In genomic region chr5:8253376-8253775, GRCh38 we compare ENCODE assay signal across 31 cellular contexts.
"Had no signal": no experiment of that assay in that cellular context is flagged by ENCODE, and none has a peak within 500 bp of the region (broad histone marks: within the 10 kb centered on the region; RNA-seq: fewer than 3 reads in every experiment).

No MANE protein-coding gene starts in this region.

- DNase-seq: activated effector memory CD4-positive, alpha-beta T cell treated with anti-CD3 and anti-CD28 coated beads, Interleukin-2, amount 50 U/mL, for 16 hours; activated effector memory CD4-positive, alpha-beta T cell treated with Interleukin-2 at 50 U/mL for 16 hours; activated gamma-delta T cell; activated gamma-delta T cell treated with Interleukin-2 at 50 U/mL for 16 hours; activated naive CD4-positive, alpha-beta T cell; activated naive CD4-positive, alpha-beta T cell treated with anti-CD3 and anti-CD28 coated beads for 36 hours; activated naive CD4-positive, alpha-beta T cell treated with anti-CD3 and anti-CD28 coated beads, Interleukin-2, amount 10 ng/mL, durations not matched to agents 7 days and 5 days; activated naive CD4-positive, alpha-beta T cell treated with anti-CD3 and anti-CD28 coated beads, Interleukin-2, amount 50 U/mL, for 16 hours; activated naive CD4-positive, alpha-beta T cell treated with Interleukin-2 at 50 U/mL for 16 hours; activated naive CD8-positive, alpha-beta T cell treated with anti-CD3 and anti-CD28 coated beads for 36 hours; activated naive CD8-positive, alpha-beta T cell treated with anti-CD3 and anti-CD28 coated beads, Interleukin-2, amount 10 ng/mL, durations not matched to agents 7 days and 5 days; activated naive CD8-positive, alpha-beta T cell treated with anti-CD3 and anti-CD28 coated beads, Interleukin-2, amount 50 U/mL, for 24 hours; activated T-cell treated with anti-CD3 and anti-CD28 coated beads, Interleukin-2, amount 50 U/mL, for 24 hours; activated T-cell treated with anti-CD3 and anti-CD28 coated beads, Interleukin-2, amount 50 U/mL, for 4 hours; activated T-cell treated with anti-CD3 and anti-CD28 coated beads, Interleukin-2, amount 50 U/mL, for 48 hours; activated T-cell treated with anti-CD3 and anti-CD28 coated beads, Interleukin-2, amount 50 U/mL, for 72 hours; adrenal gland; amniotic stem cell; amygdala; anterior cingulate cortex; aorta; body of pancreas; brain microvascular endothelial cell; caudate nucleus; central memory CD4-positive, alpha-beta T cell; cerebellar nuclear complex had no signal

- H3K4me3 ChIP-seq: adrenal gland, ascending aorta, body of pancreas, breast epithelium, cardiac muscle cell had no signal

- H3K9me3 ChIP-seq: adrenal gland, ascending aorta, body of pancreas, breast epithelium had no signal

- H3K4me1 ChIP-seq: adrenal gland, ascending aorta, body of pancreas, breast epithelium had no signal

- H3K27ac ChIP-seq: adrenal gland, ascending aorta, body of pancreas, brain microvascular endothelial cell, breast epithelium, cardiac muscle cell had no signal

- ATAC-seq: activated naive CD4-positive, alpha-beta T cell treated with anti-CD3 and anti-CD28 coated beads, Interleukin-2, amount 50 U/mL, for 72 hours; activated naive CD8-positive, alpha-beta T cell treated with anti-CD3 and anti-CD28 coated beads, Interleukin-2, amount 50 U/mL, for 24 hours; activated T-cell treated with anti-CD3 and anti-CD28 coated beads, Interleukin-2, amount 50 U/mL, for 4 hours; activated T-cell treated with anti-CD3 and anti-CD28 coated beads, Interleukin-2, amount 50 U/mL, for 72 hours; activated T-helper 17 cell treated with anti-CD3 and anti-CD28 coated beads, Interleukin-2, amount 50 U/mL, for 72 hours; body of pancreas had no signal

- H3K27me3 ChIP-seq: adrenal gland, ascending aorta, body of pancreas, brain microvascular endothelial cell, breast epithelium, cardiac muscle cell had no signal

- H3K36me3 ChIP-seq: adrenal gland, ascending aorta, brain microvascular endothelial cell, breast epithelium, cardiac muscle cell had no signal
